Comparison of ENCODE assay signal across 17 cellular contexts in the genomic region with DNA sequence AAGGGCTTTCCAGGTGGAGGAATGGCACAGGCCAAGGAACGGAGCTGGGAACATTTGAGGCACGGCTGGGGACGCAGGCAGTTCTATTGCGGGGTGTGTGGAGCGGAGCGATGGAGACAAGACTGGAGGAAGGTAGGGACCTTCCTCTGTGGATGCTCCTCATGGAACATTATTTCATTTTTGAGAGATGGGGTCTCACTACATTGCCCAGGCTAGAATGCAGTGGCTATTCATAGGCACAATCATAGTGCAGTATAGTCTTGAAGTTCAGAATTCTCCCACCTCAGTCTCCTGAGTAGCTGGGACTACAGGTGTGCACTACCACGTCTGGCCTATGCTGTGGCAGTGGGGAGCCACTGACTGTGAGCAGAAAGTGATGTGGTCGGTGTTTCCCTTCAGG. TPM values are rescaled to one million over a fixed set of nuclear protein-coding genes. Genes with fewer than 3 reads are reported as not detected.
DNase-seq lines count a peak whose midpoint lies in the region; ATAC-seq, FAIRE-seq and TF ChIP-seq lines count a peak whose summit lies in the region.
"Had no signal": no experiment of that assay in that cellular context is flagged by ENCODE, and none has a peak within 500 bp of the region (broad histone marks: within the 10 kb centered on the region; RNA-seq: fewer than 3 reads in every experiment).

No MANE protein-coding gene starts in this region.

- no peak overlapping the region for H2BK5ac ChIP-seq in IMR-90 (ENCODE audit: low read depth, low read length, poor library complexity, severe bottlenecking)

- dilution Hi-C loops in IMR-90 (cut with HindIII; ENCODE audit: low sequenced_read_pairs, unreplicated experiment) = no loop called here

- H3K4me3 ChIP-seq in HCT116 (replicated peaks in 1 of 2; ENCODE audit: low read depth in 1 of 2, low read length in 2 of 2) (no peak overlapping the region), IMR-90 (ENCODE audit: insufficient read depth, low read depth, low read length) (no peak overlapping the region), K562 (no peak overlapping the region), upper lobe of left lung (no peak overlapping the region)
- H3K4me3 ChIP-seq: A549, HAP-1 had no signal

- H3K36me3 ChIP-seq in HCT116 (ENCODE audit: control insufficient read depth in 1 of 2, insufficient read depth in 2 of 2, low read length in 2 of 2) = no peaks in the 10 kb centered on the region
- H3K36me3 ChIP-seq in IMR-90 (ENCODE audit: control insufficient read depth, insufficient read depth, low read length) = no peaks in the 10 kb centered on the region
- H3K36me3 ChIP-seq in K562 (ENCODE audit: control insufficient read depth, insufficient read depth, low read length) = no peaks in the 10 kb centered on the region
- no peaks in the 10 kb centered on the region for H3K36me3 ChIP-seq in upper lobe of left lung
- H3K36me3 ChIP-seq: BE2C, HAP-1 had no signal

- H3K79me2 ChIP-seq in HCT116 (ENCODE audit: insufficient read depth, low read length) = no peaks in the 10 kb centered on the region
- H3K79me2 ChIP-seq in K562 (ENCODE audit: control insufficient read depth, insufficient read depth, low read length) = no peaks in the 10 kb centered on the region

- H3K9me1 ChIP-seq in IMR-90 (ENCODE audit: insufficient read depth, low read length) (no peaks in the 10 kb centered on the region), K562 (ENCODE audit: control insufficient read depth, insufficient read depth, low read length) (no peaks in the 10 kb centered on the region)

- TF ChIP-seq POLR2A in HCT116 (IDR thresholded peaks at IDR 0.05; ENCODE audit: borderline replicate concordance, extremely low read depth, insufficient read depth, insufficient read length) = no peak
- no peak for TF ChIP-seq POLR2A in IMR-90 (IDR thresholded peaks at IDR 0.05; ENCODE audit: low read depth, low read length)
- no peak for TF ChIP-seq POLR2A in K562 (conservative IDR thresholded peaks at IDR 0.05)
- TF ChIP-seq POLR2A in upper lobe of left lung (IDR thresholded peaks at IDR 0.05) = no peak

- peak; percentile 48 for ATAC-seq in HCT116
- ATAC-seq in IMR-90 (ENCODE audit: low read depth) = no peak
- peak; percentile 6; the same call in 1 of the 3 replicates for ATAC-seq in K562
- peak; percentile 8 to 9 for ATAC-seq in upper lobe of left lung (ENCODE audit: low FRiP score in 2 of 2)
- ATAC-seq in HG02759 (IDR thresholded peaks at IDR 0.05; ENCODE audit: unreplicated experiment) = no peak

- POLR2A ChIA-PET in HCT116 (lab: Charles Lee) (no interaction called here), IMR-90 (lab: Charles Lee; ENCODE audit: unreplicated experiment) (interaction anchor here (0.6 kb wide), 1 partner anchor 32 kb away, joined by 4 read pairs; no protein-coding TSS in a partner anchor), K562 (lab: Yijun Ruan, JAX) (no interaction called here)

- DNase-seq in HCT116 (ENCODE audit: low read depth, low spot score) (no peak), IMR-90 (no peak), K562 (ENCODE audit: extremely low read depth in 1 of 4, low spot score in 3 of 4) (no peak), upper lobe of left lung (no peak), iPS-NIHi7 (ENCODE audit: extremely low spot score) (no peak), retina (no peak)
- DNase-seq: BE2C; CD4-positive, alpha-beta memory T cell; DMS79; GOT3; KBM-7 had no signal

- H2AFZ ChIP-seq in HCT116 (ENCODE audit: low read depth, low read length, poor library complexity, severe bottlenecking) (no peak overlapping the region), IMR-90 (replicated peaks; ENCODE audit: low read length, poor library complexity) (peak overlapping the region; percentile 88), K562 (ENCODE audit: low read depth, low read length) (no peak overlapping the region)

- H3K27ac ChIP-seq in HCT116 (ENCODE audit: low read depth, low read length) (no peak overlapping the region), IMR-90 (ENCODE audit: insufficient read depth, low read length) (no peak overlapping the region), K562 (ENCODE audit: extremely low read depth, low read depth, low read length) (no peak overlapping the region), upper lobe of left lung (no peak overlapping the region)
- H3K27ac ChIP-seq: A549, C4-2B had no signal

- H3K56ac ChIP-seq in IMR-90 (ENCODE audit: extremely low read depth, insufficient read depth, low read length) = no peak overlapping the region

- H2BK120ac ChIP-seq in IMR-90 (ENCODE audit: low read depth, low read length) = no peak overlapping the region

- H4K5ac ChIP-seq in IMR-90 (ENCODE audit: low read depth, low read length) = no peak overlapping the region

- no peak overlapping the region for H2BK20ac ChIP-seq in IMR-90 (ENCODE audit: low read depth, low read length)

- no peak overlapping the region; a peak in 1 of 4 replicates for H4K8ac ChIP-seq in IMR-90 (ENCODE audit: low read depth in 2 of 2, low read length in 2 of 2)

- H3K4me1 ChIP-seq in HCT116 (ENCODE audit: control insufficient read depth in 1 of 2, insufficient read depth in 2 of 2, low read length in 2 of 2) (peaks cover 0 to 5% of the 10 kb centered on the region in 2 experiments; a peak in 1 of 4 replicates), IMR-90 (ENCODE audit: control insufficient read depth, insufficient read depth, low read length) (peaks cover 7% of the 10 kb centered on the region), K562 (replicated peaks in 1 of 2; ENCODE audit: control insufficient read depth in 2 of 2, insufficient read depth in 2 of 2, low read length in 2 of 2) (no peaks in the 10 kb centered on the region; a peak in 1 of 5 replicates), upper lobe of left lung (no peaks in the 10 kb centered on the region)
- H3K4me1 ChIP-seq: A549, BE2C, HAP-1 had no signal

- FAIRE-seq in K562 (lab: Jason Lieb, UNC) = no peak
- FAIRE-seq: A549, GM12891, GM19239 had no signal

- H3K14ac ChIP-seq in IMR-90 (replicated peaks; ENCODE audit: low read depth, low read length) = no peak overlapping the region

- RAD21 ChIA-PET in HCT116 (lab: Charles Lee; ENCODE audit: low non-redundant PET in 1 of 2, low total read pairs in 2 of 2, uncharacterized antibody in 2 of 2, unreplicated experiment in 2 of 2) = no interaction called here

- no peak overlapping the region for H2AK9ac ChIP-seq in IMR-90 (replicated peaks; ENCODE audit: low read depth, low read length, poor library complexity)

- H3K23ac ChIP-seq in IMR-90 (ENCODE audit: low read depth, low read length) = no peak overlapping the region

- no peak overlapping the region for H3K4me2 ChIP-seq in HCT116 (ENCODE audit: low read length)
- H3K4me2 ChIP-seq in IMR-90 (ENCODE audit: low read depth, low read length) = no peak overlapping the region
- no peak overlapping the region for H3K4me2 ChIP-seq in K562 (ENCODE audit: insufficient read depth, low read length)
- H3K4me2 ChIP-seq: A549 had no signal

- intact Hi-C loops in HCT116 (cut with micrococcal nuclease) (no loop called here), IMR-90 (cut with micrococcal nuclease) (no loop called here), K562 (cut with micrococcal nuclease) (no loop called here)

- TF ChIP-seq EP300 in K562 (IDR thresholded peaks at IDR 0.05; ENCODE audit: low read length) = no peak
- TF ChIP-seq EP300 in upper lobe of left lung (IDR thresholded peaks at IDR 0.05) = no peak

- H2BK15ac ChIP-seq in IMR-90 (ENCODE audit: low read depth, low read length) = no peak overlapping the region

- no peak overlapping the region for H4K91ac ChIP-seq in IMR-90 (ENCODE audit: insufficient read depth, low read depth, low read length)

- H3K4ac ChIP-seq in IMR-90 (ENCODE audit: low read depth, low read length) = no peak overlapping the region

- H3K79me1 ChIP-seq in IMR-90 (ENCODE audit: low read depth in 1 of 2, low read length in 2 of 2) = no peaks in the 10 kb centered on the region

- CTCF ChIA-PET in HCT116 (lab: Charles Lee) (no interaction called here), IMR-90 (lab: Yijun Ruan, JAX) (no interaction called here), K562 (lab: Yijun Ruan, JAX; ENCODE audit: low intra/inter-chr PET ratio) (no interaction called here)

- in situ Hi-C loops in IMR-90 (cut with MboI; ENCODE audit: low sequenced_read_pairs) = no loop called here
- in situ Hi-C loops in K562 (cut with MboI) = no loop called here

- H3K9me3 ChIP-seq in HCT116 (ENCODE audit: control insufficient read depth in 1 of 2, insufficient read depth in 1 of 2, low read depth in 1 of 2, low read length in 2 of 2) (no peaks in the 10 kb centered on the region), IMR-90 (ENCODE audit: control insufficient read depth, insufficient read depth, low read length) (peaks cover 5% of the 10 kb centered on the region; the same call in 1 of the 2 replicates), K562 (replicated peaks; ENCODE audit: control insufficient read depth, insufficient read depth, low read depth, low read length) (no peaks in the 10 kb centered on the region), upper lobe of left lung (no peaks in the 10 kb centered on the region)
- H3K9me3 ChIP-seq: A549, BE2C, HAP-1 had no signal

- TF ChIP-seq CTCF in HCT116 (IDR thresholded peaks at IDR 0.05 in 2 of 3, conservative IDR thresholded peaks at IDR 0.05 in 1 of 3; ENCODE audit: borderline replicate concordance in 1 of 3, insufficient read depth in 1 of 3, low read depth in 2 of 3, low read length in 2 of 3) (no peak), IMR-90 (conservative IDR thresholded peaks at IDR 0.05; ENCODE audit: low read depth, low read length) (no peak), K562 (IDR thresholded peaks at IDR 0.05 in 2 of 3, conservative IDR thresholded peaks at IDR 0.05 in 1 of 3; ENCODE audit: insufficient read depth in 2 of 3, low read depth in 1 of 3, low read length in 3 of 3) (no peak), upper lobe of left lung (IDR thresholded peaks at IDR 0.05) (no peak)

- no TSS peak for BruUV-seq in HCT116 (replicated peaks; lab: Mats Ljungman, UMichigan)
- no TSS peak for BruUV-seq in IMR-90 (replicated peaks; lab: Mats Ljungman, UMichigan)
- no TSS peak for BruUV-seq in K562 (replicated peaks; lab: Mats Ljungman, UMichigan)

- 96% methylated on average over 5 of the region's 8 CpGs; no CpG with 5 or more reads in 1 of the 2 experiments for WGBS in IMR-90 (ENCODE audit: extremely low coverage in 2 of 2, insufficient read length in 1 of 2), 2 experiments
- 14% methylated on average over 8 of the region's 8 CpGs for WGBS in K562 (ENCODE audit: insufficient coverage, low coverage, missing lambda C conversion rate)
- WGBS in upper lobe of left lung, 2 donors = 94 to 95% methylated on average over 8 of the region's 8 CpGs

- no peak overlapping the region for H2AK5ac ChIP-seq in IMR-90 (ENCODE audit: low read depth, low read length)

- H3K9ac ChIP-seq in HCT116 (ENCODE audit: low read length) (no peak overlapping the region), IMR-90 (ENCODE audit: low read depth, low read length) (no peak overlapping the region), K562 (ENCODE audit: insufficient read depth in 1 of 2, low read depth in 2 of 2, low read length in 2 of 2) (peak overlapping the region in 1 of 2 experiments; percentile 61; a peak in 2 of 4 replicates)

- TF ChIP-seq RAD21 in HCT116 (IDR thresholded peaks at IDR 0.05; ENCODE audit: low read depth) (no peak), IMR-90 (IDR thresholded peaks at IDR 0.05; ENCODE audit: low read length) (no peak), K562 (CRISPR knock-in tag; conservative IDR thresholded peaks at IDR 0.05 in 1 of 2, IDR thresholded peaks at IDR 0.05 in 1 of 2) (no peak)

- H3K18ac ChIP-seq in IMR-90 (ENCODE audit: low read depth, low read length) = no peak overlapping the region

- H4K20me1 ChIP-seq in HCT116 (ENCODE audit: insufficient read depth) (no peaks in the 10 kb centered on the region), IMR-90 (ENCODE audit: insufficient read depth, low read length) (no peaks in the 10 kb centered on the region), K562 (replicated peaks; ENCODE audit: control insufficient read depth, insufficient read depth, low read length) (no peaks in the 10 kb centered on the region)

- no peaks in the 10 kb centered on the region for H3K27me3 ChIP-seq in HCT116 (ENCODE audit: insufficient read depth, low read length)
- H3K27me3 ChIP-seq in IMR-90 (ENCODE audit: control insufficient read depth, insufficient read depth, low read length) = peaks cover 5% of the 10 kb centered on the region; the same call in 1 of the 2 replicates
- peaks cover 11 to 60% of the 10 kb centered on the region in 2 experiments; a peak in 3 of 5 replicates for H3K27me3 ChIP-seq in K562 (ENCODE audit: control insufficient read depth in 2 of 2, insufficient read depth in 2 of 2, low read length in 2 of 2)
- H3K27me3 ChIP-seq in upper lobe of left lung = no peaks in the 10 kb centered on the region
- H3K27me3 ChIP-seq: BE2C had no signal

- no peaks in the 10 kb centered on the region for H3K9me2 ChIP-seq in HCT116 (ENCODE audit: insufficient read depth)

RNA-seq across cellular contexts. Expression of gene ACOT11, which starts 41.0 kb away (rescaled TPM):
- 31.1 TPM for total RNA-seq in HCT116 (2021; ENCODE audit: unreplicated experiment)
- polyA plus RNA-seq in HCT116 (2012) = 17.3 and 18.7 TPM in 2 replicates
- total RNA-seq in IMR-90 (2012; rRNA removed) = 2.5 TPM in 2 replicates
- polyA plus RNA-seq in IMR-90 (2012; rRNA removed) = 2.7 and 3.1 TPM in 2 replicates
- polyA plus RNA-seq in IMR-90 (2012; cell fraction: cytosol; rRNA removed) = 1.0 and 1.8 TPM in 2 replicates
- 4.2 and 8.7 TPM in 2 replicates for polyA plus RNA-seq in IMR-90 (2012; cell fraction: nucleus; rRNA removed; ENCODE audit: low replicate concordance)
- 1.0 and 3.3 TPM in 2 replicates for total RNA-seq in K562 (2011; cell fraction: chromatin; rRNA removed; ENCODE audit: low replicate concordance)
- 1.4 and 1.7 TPM in 2 replicates for total RNA-seq in K562 (2011; cell fraction: nucleolus; rRNA removed)
- 0.73 and 1.7 TPM in 2 replicates for total RNA-seq in K562 (2011; cell fraction: nucleoplasm; rRNA removed)
- 0.49 and 0.64 TPM in 2 replicates for total RNA-seq in K562 (2014; rRNA removed)
- 0.04 and 0.16 TPM in 2 replicates for total RNA-seq in K562 (2014; rRNA removed; fragmentation: Illumina TruSeq; extraction: Trizol)
- 0.33 and 0.64 TPM in 2 replicates for total RNA-seq in K562 (2015; rRNA removed; fragmentation: Illumina TruSeq; extraction: Trizol)
- 0.89 and 1.2 TPM in 2 replicates for total RNA-seq in K562 (2021)
- 0.31 and 2.8 TPM in 2 replicates for polyA plus RNA-seq in K562 (2011; rRNA removed)
- polyA plus RNA-seq in K562 (2011; cell fraction: cytosol; rRNA removed) = 0.63 and 1.6 TPM in 2 replicates
- 2.9 and 6.7 TPM in 2 replicates for polyA plus RNA-seq in K562 (2011; cell fraction: nucleus; rRNA removed)
- 0.46 and 1.5 TPM in 2 replicates for polyA plus RNA-seq in K562 (2012)
- 0.42 and 0.91 TPM in 2 replicates for polyA plus RNA-seq in K562 (2014; fragmentation: Illumina TruSeq; extraction: Trizol)
- not detected for polyA plus RNA-seq in K562 (2014; fragmentation: Nextera tagmentation; extraction: Ambion mirVana)
- 0.71 and 0.78 TPM in 2 replicates for polyA plus RNA-seq in K562 (2014; rRNA removed)
- 0.21 and 2.1 TPM in 2 replicates for polyA minus RNA-seq in K562 (2011; rRNA and poly(A)+ RNA removed)
- 1.2 TPM in 1 of 2 replicates, not detected in the other for polyA minus RNA-seq in K562 (2011; cell fraction: cytosol; rRNA and poly(A)+ RNA removed)
- 0.40 and 5.1 TPM in 2 replicates for polyA minus RNA-seq in K562 (2011; cell fraction: nucleus; rRNA and poly(A)+ RNA removed)
- total RNA-seq in upper lobe of left lung = 10 to 100 TPM in 1 of 6 donors, 1 to 10 TPM in 5; 2.3 to 13.6 (median 7.0) TPM
- polyA plus RNA-seq: CD4-positive, alpha-beta memory T cell had no signal

Comparison
In these comparisons a context has a peak if more than half of its experiments do, and no peak if none do; other contexts are left out.
1. ATAC-seq: peak in HCT116 (single experiment), K562 (single experiment) and upper lobe of left lung (2 of 2); none in IMR-90 (single experiment) and HG02759 (single experiment).